ENCODE assay signal across 8 cellular contexts in genomic region chr2:147910990-147911473, GRCh38.
DNase-seq lines count a peak whose midpoint lies in the region; ATAC-seq, FAIRE-seq and TF ChIP-seq lines count a peak whose summit lies in the region.

No MANE protein-coding gene starts in this region.

- H4K91ac ChIP-seq in H9 (ENCODE audit: insufficient read length, low read depth, low read length) (no peak overlapping the region), trophoblast cell (ENCODE audit: low read depth, low read length) (no peak overlapping the region)

- H3K4me3 ChIP-seq in fibroblast of the aortic adventitia (ENCODE audit: low read depth, low read length) (no peak overlapping the region), trophoblast cell (ENCODE audit: low read depth, low read length) (no peak overlapping the region)

- H2BK12ac ChIP-seq in H9 (ENCODE audit: insufficient read length, low read depth, low read length) (no peak overlapping the region), trophoblast cell (ENCODE audit: low read length) (no peak overlapping the region)

- peaks cover 0 to 2% of the 10 kb centered on the region in 2 experiments for H3K36me3 ChIP-seq in trophoblast cell (ENCODE audit: control insufficient read depth in 1 of 2, insufficient read depth in 2 of 2, low read length in 2 of 2)

- no peak overlapping the region for H3K4me3 Mint-ChIP-seq in H9

- no peak overlapping the region for H3T11ph ChIP-seq in H9 (ENCODE audit: low read length)

- H3K79me1 ChIP-seq in H9 (ENCODE audit: insufficient read depth, low read depth, low read length, poor library complexity, severe bottlenecking) (no peaks in the 10 kb centered on the region), trophoblast cell (ENCODE audit: low read length) (no peaks in the 10 kb centered on the region)

- H4K8ac ChIP-seq in H9 (replicated peaks; ENCODE audit: insufficient read length, low read depth, low read length) (no peak overlapping the region), trophoblast cell (ENCODE audit: low read depth, low read length) (no peak overlapping the region)

- no peak overlapping the region for H2BK120ac ChIP-seq in H9 (ENCODE audit: low read depth, low read length, poor library complexity, severe bottlenecking)
- H2BK120ac ChIP-seq in trophoblast cell (ENCODE audit: insufficient read depth, low read length, poor library complexity) = no peak overlapping the region

- TF ChIP-seq CTCF in D721Med (IDR thresholded peaks at IDR 0.05; ENCODE audit: insufficient read depth, missing control alignments) (peak; percentile 75), H9 (conservative IDR thresholded peaks at IDR 0.05) (peak; percentile 84), fibroblast of the aortic adventitia (IDR thresholded peaks at IDR 0.05; ENCODE audit: insufficient read depth, low read length) (peak; percentile 66)

- H4K20me1 ChIP-seq in H9 (ENCODE audit: control insufficient read depth, insufficient read depth, insufficient read length) = no peaks in the 10 kb centered on the region

- FAIRE-seq in D721Med (lab: Jason Lieb, UNC) = peak; percentile 53

- no peak overlapping the region for H3K14ac ChIP-seq in H9 (ENCODE audit: insufficient read depth, low read length)
- H3K14ac ChIP-seq in trophoblast cell (ENCODE audit: low read length) = no peak overlapping the region

- H2AK5ac ChIP-seq in H9 (ENCODE audit: insufficient read length, low read length) (no peak overlapping the region), trophoblast cell (ENCODE audit: low read length) (no peak overlapping the region)

- DNase-seq in D721Med (ENCODE audit: insufficient read length, low spot score) = no peak
- DNase-seq in H9 = no peak
- DNase-seq in NCI-H2227 treated with DMSO at 0.1 percent for 48 hours (lab: John Stamatoyannopoulos, UW) = peak; percentile 83
- DNase-seq in activated CD4-positive, alpha-beta T cell treated with anti-CD3 and anti-CD28 coated beads for 4 hours = peak; percentile 19 to 55
- peak; percentile 90 for DNase-seq in fibroblast of the aortic adventitia (ENCODE audit: low read depth)
- DNase-seq in trophoblast cell = peak; percentile 2 to 84
- DNase-seq in ecto neural progenitor cell (ENCODE audit: low spot score) = no peak

- H3K23ac ChIP-seq in H9 (ENCODE audit: insufficient read length, low read depth, low read length) (no peak overlapping the region), trophoblast cell (ENCODE audit: low read length) (no peak overlapping the region)

- H3K36me3 Mint-ChIP-seq in H9 (ENCODE audit: insufficient read depth in 1 of 3, low read depth in 3 of 3) = peaks cover 5 to 14% (median 11%) of the 10 kb centered on the region in 3 experiments; a peak in 6 of 7 replicates

- no peaks in the 10 kb centered on the region for H3K23me2 ChIP-seq in H9 (ENCODE audit: insufficient read length, low read depth, low read length, poor library complexity, severe bottlenecking)

- no peaks in the 10 kb centered on the region for H3K27me3 Mint-ChIP-seq in H9 (ENCODE audit: low read depth)

- H3K4ac ChIP-seq in H9 (ENCODE audit: low read depth, low read length) (no peak overlapping the region), trophoblast cell (ENCODE audit: low read depth, low read length) (no peak overlapping the region)

- no peak for ATAC-seq in HG03521 (IDR thresholded peaks at IDR 0.05; ENCODE audit: unreplicated experiment)

- H3K9me3 Mint-ChIP-seq in H9 = peaks cover 0 to 7% of the 10 kb centered on the region in 2 experiments; a peak in 1 of 5 replicates

- H3K79me2 ChIP-seq in H9 (ENCODE audit: insufficient read depth, low read length) (no peaks in the 10 kb centered on the region), trophoblast cell (ENCODE audit: control insufficient read depth, insufficient read depth, low read length, poor library complexity) (no peaks in the 10 kb centered on the region)

- H3K4me1 ChIP-seq in H9 (ENCODE audit: insufficient read depth, low read length) (no peaks in the 10 kb centered on the region), trophoblast cell (ENCODE audit: control insufficient read depth in 1 of 2, insufficient read depth in 2 of 2, low read length in 2 of 2) (no peaks in the 10 kb centered on the region)

- H3K27me3 ChIP-seq in H9 (ENCODE audit: insufficient read depth, low read length) (no peaks in the 10 kb centered on the region), trophoblast cell (ENCODE audit: insufficient read depth, low read length) (no peaks in the 10 kb centered on the region)

- H3K9me3 ChIP-seq in H9 (ENCODE audit: control insufficient read depth, low read depth, low read length) (no peaks in the 10 kb centered on the region), trophoblast cell (ENCODE audit: insufficient read depth, low read depth, low read length) (no peaks in the 10 kb centered on the region)

- no peak overlapping the region for H3K27ac Mint-ChIP-seq in H9

- H4K5ac ChIP-seq in H9 (ENCODE audit: insufficient read length, low read depth, low read length) = no peak overlapping the region

- H3K27ac ChIP-seq in H9 (ENCODE audit: insufficient read length, low read depth, low read length) (no peak overlapping the region), trophoblast cell (ENCODE audit: low read depth, low read length) (no peak overlapping the region)

- no peak overlapping the region for H4K12ac ChIP-seq in trophoblast cell (ENCODE audit: low read depth, low read length)

- no CpG with 5 or more reads among the region's 2 CpGs for WGBS in H9 (ENCODE audit: extremely low coverage, insufficient read length, low lambda C conversion rate)
- no CpG with 5 or more reads among the region's 2 CpGs for whole genome bisulfite sequencing in trophoblast cell (ENCODE audit: extremely low coverage, insufficient coverage, insufficient read length)

- H2BK20ac ChIP-seq in H9 (ENCODE audit: low read depth, low read length, poor library complexity, severe bottlenecking) = no peak overlapping the region

- no peak overlapping the region for H2BK5ac ChIP-seq in H9 (ENCODE audit: insufficient read length, low read length)
- no peak overlapping the region for H2BK5ac ChIP-seq in trophoblast cell (ENCODE audit: low read depth, low read length, poor library complexity)

- H3K4me1 Mint-ChIP-seq in H9 = peaks cover 0 to 6% of the 10 kb centered on the region in 2 experiments; a peak in 1 of 4 replicates

- no peak overlapping the region for H3K18ac ChIP-seq in H9 (ENCODE audit: insufficient read length, low read depth, low read length)
- no peak overlapping the region for H3K18ac ChIP-seq in trophoblast cell (ENCODE audit: low read length)

- H2AFZ ChIP-seq in H9 (ENCODE audit: low read length) = no peak overlapping the region
- no peak overlapping the region for H2AFZ ChIP-seq in trophoblast cell (ENCODE audit: insufficient read depth, low read length, poor library complexity)

- H3K9ac ChIP-seq in H9 (ENCODE audit: extremely low read depth, insufficient read length, low read length) = no peak overlapping the region
- no peak overlapping the region for H3K9ac ChIP-seq in trophoblast cell (ENCODE audit: low read length)

- H3K56ac ChIP-seq in H9 (ENCODE audit: insufficient read length, low read depth, low read length) = no peak overlapping the region

- H3K4me2 ChIP-seq in H9 (ENCODE audit: insufficient read depth, insufficient read length, low read length) (no peak overlapping the region), trophoblast cell (ENCODE audit: low read length) (no peak overlapping the region)

- no peak overlapping the region for H2BK15ac ChIP-seq in H9 (ENCODE audit: low read depth, low read length)

Comparison
In these comparisons a context has a peak if more than half of its experiments do, and no peak if none do; other contexts are left out.
1. DNase-seq: peak in NCI-H2227 treated with DMSO at 0.1 percent for 48 hours (single experiment), activated CD4-positive, alpha-beta T cell treated with anti-CD3 and anti-CD28 coated beads for 4 hours (2 of 2), fibroblast of the aortic adventitia (single experiment) and trophoblast cell (2 of 2); none in D721Med (single experiment), H9 (single experiment) and ecto neural progenitor cell (single experiment).
2. Peak in every context shown above with its lines, with median percentiles within 50 percentile points of each other: CTCF ChIP-seq.